In the genomic region with DNA sequence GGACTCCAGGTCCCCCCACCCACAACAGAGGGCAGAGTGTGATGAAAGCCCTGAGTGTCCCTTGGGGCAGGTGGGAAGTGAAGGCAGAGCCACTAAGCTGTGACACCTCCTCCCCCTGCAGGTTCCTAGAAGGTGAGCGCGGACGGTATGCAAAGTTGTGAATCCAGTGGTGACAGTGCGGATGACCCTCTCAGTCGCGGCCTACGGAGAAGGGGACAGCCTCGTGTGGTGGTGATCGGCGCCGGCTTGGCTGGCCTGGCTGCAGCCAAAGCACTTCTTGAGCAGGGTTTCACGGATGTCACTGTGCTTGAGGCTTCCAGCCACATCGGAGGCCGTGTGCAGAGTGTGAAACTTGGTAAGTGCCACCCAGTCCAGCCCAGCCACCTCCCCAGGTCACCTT, we compare ENCODE assay signal across 19 cellular contexts. TPM values are rescaled to one million over a fixed set of nuclear protein-coding genes. Genes with fewer than 3 reads are reported as not detected.
"Had no signal": no experiment of that assay in that cellular context is flagged by ENCODE, and none has a peak within 500 bp of the region (broad histone marks: within the 10 kb centered on the region; RNA-seq: fewer than 3 reads in every experiment).

No MANE protein-coding gene starts in this region.

- H3K4me3 ChIP-seq: heart right ventricle, lung, ovary, right atrium auricular region had no signal

- ATAC-seq: esophagus mucosa; heart right ventricle; left ventricle myocardium superior; naive thymus-derived CD4-positive, alpha-beta T cell had no signal

- FAIRE-seq: endometrium, frontal cortex, keratinocyte, small intestine, urothelium cell line had no signal

- H3K9me3 Mint-ChIP-seq: immature natural killer cell had no signal

- H3K36me3 Mint-ChIP-seq: immature natural killer cell had no signal

- H3K27ac ChIP-seq: heart right ventricle, ovary, right atrium auricular region had no signal

- H3K27me3 ChIP-seq: heart right ventricle, ovary, right atrium auricular region had no signal

- H3K27me3 Mint-ChIP-seq: naive thymus-derived CD4-positive, alpha-beta T cell had no signal

- DNase-seq: effector memory CD4-positive, alpha-beta T cell; heart right ventricle; immature natural killer cell; left ventricle myocardium superior; mesenchymal stem cell; naive thymus-derived CD4-positive, alpha-beta T cell; nephron progenitor cell; ovary; small intestine; stimulated activated CD4-positive, alpha-beta T cell treated with anti-CD3 and anti-CD28 coated beads, Interleukin-12 subunit alpha, Interleukin-12 subunit beta, amount 100 ng/mL, for 4 hours; stimulated activated naive CD4-positive, alpha-beta T cell treated with Interleukin-2 at 50 U/mL for 16 hours had no signal

- H3K9me3 ChIP-seq: ovary had no signal

- H3K27ac Mint-ChIP-seq: immature natural killer cell, nephron progenitor cell, type B pancreatic cell had no signal

- H3K4me3 Mint-ChIP-seq: nephron progenitor cell, type B pancreatic cell had no signal

RNA-seq across cellular contexts. Expression of gene SMOX, which starts 26.3 kb away (rescaled TPM):
- polyA plus RNA-seq: naive thymus-derived CD4-positive, alpha-beta T cell had no signal
